In the genomic region with DNA sequence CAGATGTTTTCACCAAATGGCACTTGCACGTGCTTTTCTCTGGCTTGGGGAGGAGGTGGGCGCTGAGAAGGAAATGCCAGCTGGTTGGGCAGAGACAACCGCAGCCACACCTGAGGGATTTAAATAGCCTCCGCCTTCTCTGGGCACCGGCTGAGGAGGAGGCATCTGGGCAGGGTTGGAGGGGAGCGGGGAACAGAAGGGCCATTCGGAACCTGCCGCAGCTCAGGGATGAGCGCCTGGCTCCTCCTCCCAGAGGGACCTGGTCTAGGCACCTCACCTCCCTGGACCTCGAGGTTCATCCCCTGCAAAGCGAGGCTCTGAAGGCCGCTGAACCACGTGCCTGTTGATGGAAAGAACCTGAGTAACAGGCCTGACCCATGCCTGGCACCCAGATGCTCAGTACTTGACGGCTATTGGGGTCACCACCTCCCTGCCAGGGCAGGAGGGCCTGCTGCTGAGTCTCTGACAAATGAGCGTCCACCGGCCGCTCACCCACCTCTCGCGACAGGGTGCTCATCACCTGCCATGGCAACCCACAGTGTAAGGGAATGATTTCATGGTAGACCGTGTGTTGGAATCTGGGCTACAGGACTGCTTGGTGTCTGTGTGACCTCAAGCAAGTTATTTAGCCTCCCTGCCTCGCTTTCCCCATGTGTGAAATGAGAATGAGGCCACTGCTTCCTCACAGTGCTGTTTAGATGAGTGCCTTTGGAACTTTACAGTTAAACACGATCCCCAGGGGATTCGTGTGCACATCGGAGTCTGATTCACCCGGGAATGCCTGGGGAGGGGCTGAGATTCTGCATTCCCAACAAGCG, we compare ENCODE assay signal across 24 cellular contexts. TPM values are rescaled to one million over a fixed set of nuclear protein-coding genes. Genes with fewer than 3 reads are reported as not detected.
DNase-seq lines count a peak whose midpoint lies in the region; ATAC-seq and TF ChIP-seq lines count a peak whose summit lies in the region.
"Had no signal": no experiment of that assay in that cellular context is flagged by ENCODE, and none has a peak within 500 bp of the region (broad histone marks: within the 10 kb centered on the region; RNA-seq: fewer than 3 reads in every experiment).

No MANE protein-coding gene starts in this region.

- no peaks in the 10 kb centered on the region for H3K79me2 ChIP-seq in OCI-LY7 (ENCODE audit: insufficient read depth, low read depth, low read length)

- H3K36me3 ChIP-seq in heart right ventricle (no peaks in the 10 kb centered on the region), OCI-LY7 (ENCODE audit: insufficient read depth, low read length) (no peaks in the 10 kb centered on the region), lower lobe of right lung (no peaks in the 10 kb centered on the region)
- H3K36me3 ChIP-seq: right atrium auricular region had no signal

- POLR2A ChIA-PET in OCI-LY7 (lab: Charles Lee): interaction anchor here (0.7 kb wide), 1 partner anchor 45 kb away, joined by 3 read pairs; no protein-coding TSS in a partner anchor

- H3K9me3 Mint-ChIP-seq in activated naive CD4-positive, alpha-beta T cell treated with anti-CD3 and anti-CD28 coated beads for 36 hours: no peaks in the 10 kb centered on the region
- H3K9me3 Mint-ChIP-seq: activated B cell treated with CpG ODN at 0.5 μM for 24 hours; activated naive CD8-positive, alpha-beta T cell treated with anti-CD3 and anti-CD28 coated beads, Interleukin-2, amount 10 ng/mL, durations not matched to agents 7 days and 5 days; CD8-positive, alpha-beta memory T cell; stimulated activated naive CD8-positive, alpha-beta T cell treated with anti-CD3 and anti-CD28 coated beads, Interleukin-15, Interleukin-2, amounts not matched to agents 100 ng/mL and 50 ng/mL, for 24 hours; T-helper 2 cell treated with Interferon-gamma antibody and Interleukin-4, amounts not matched to agents 5 μg/mL and 100 μg/mL, for 36 hours had no signal

- H3K4me1 Mint-ChIP-seq in activated naive CD4-positive, alpha-beta T cell treated with anti-CD3 and anti-CD28 coated beads for 36 hours (ENCODE audit: low read depth): peaks cover 13% of the 10 kb centered on the region

- H3K27ac ChIP-seq in right cardiac atrium (ENCODE audit: low read length) (no peak overlapping the region), heart right ventricle (no peak overlapping the region), OCI-LY7 (ENCODE audit: low read depth, low read length, poor library complexity, severe bottlenecking) (no peak overlapping the region), lower lobe of right lung (no peak overlapping the region)
- H3K27ac ChIP-seq: right atrium auricular region had no signal

- H3K4me2 ChIP-seq in OCI-LY7 (ENCODE audit: low read length): no peak overlapping the region; the same call in 1 of the 2 replicates

- H2AFZ ChIP-seq in OCI-LY7 (ENCODE audit: low read length): no peak overlapping the region

- BruUV-seq in OCI-LY7 (replicated peaks; lab: Mats Ljungman, UMichigan): no TSS peak

- H3K4me3 Mint-ChIP-seq in activated naive CD4-positive, alpha-beta T cell treated with anti-CD3 and anti-CD28 coated beads for 36 hours: no peak overlapping the region
- H3K4me3 Mint-ChIP-seq: activated naive CD8-positive, alpha-beta T cell treated with anti-CD3 and anti-CD28 coated beads, Interleukin-2, amount 10 ng/mL, durations not matched to agents 7 days and 5 days had no signal

- H3K4me1 ChIP-seq in right cardiac atrium (ENCODE audit: control insufficient read depth, insufficient read depth, low read length) (peaks cover 2% of the 10 kb centered on the region), heart right ventricle (peaks cover 3 to 48% (median 35%) of the 10 kb centered on the region in 9 donors), OCI-LY7 (ENCODE audit: insufficient read depth, low read length, poor library complexity, severe bottlenecking) (peaks cover 33% of the 10 kb centered on the region), lower lobe of right lung (peaks cover 23% of the 10 kb centered on the region)

- intact Hi-C loops in right cardiac atrium (cut with DNase I): loop anchor here in 1 of 4 donors (10.0 kb wide), 1 partner anchor 51 kb away; no protein-coding TSS in a partner anchor
- intact Hi-C loops in heart right ventricle (cut with DNase I): loop anchor here in 4 of 10 donors (5.0 kb wide), 3 partner anchors 36 to 49 kb away; partner anchors contain the start of gene DDX17 (in 1 of the 4)
- intact Hi-C loops in OCI-LY7 (cut with micrococcal nuclease; ENCODE audit: unreplicated experiment): no loop called here
- intact Hi-C loops in lower lobe of right lung (cut with DNase I): no loop called here
- intact Hi-C loops in activated naive CD4-positive, alpha-beta T cell treated with anti-CD3 and anti-CD28 coated beads for 36 hours (cut with micrococcal nuclease): no loop called here

- H3K36me3 Mint-ChIP-seq in activated naive CD4-positive, alpha-beta T cell treated with anti-CD3 and anti-CD28 coated beads for 36 hours (ENCODE audit: low read depth): no peaks in the 10 kb centered on the region
- H3K36me3 Mint-ChIP-seq: activated naive CD8-positive, alpha-beta T cell treated with anti-CD3 and anti-CD28 coated beads, Interleukin-2, amount 10 ng/mL, durations not matched to agents 7 days and 5 days; brain; CD8-positive, alpha-beta memory T cell had no signal

- no peak overlapping the region for H3K27ac Mint-ChIP-seq in activated naive CD4-positive, alpha-beta T cell treated with anti-CD3 and anti-CD28 coated beads for 36 hours
- H3K27ac Mint-ChIP-seq: activated B cell treated with CpG ODN at 0.5 μM for 24 hours; stimulated activated naive CD8-positive, alpha-beta T cell treated with anti-CD3 and anti-CD28 coated beads, Interleukin-15, Interleukin-2, amounts not matched to agents 100 ng/mL and 50 ng/mL, for 24 hours; T-helper 2 cell treated with Interferon-gamma antibody and Interleukin-4, amounts not matched to agents 5 μg/mL and 100 μg/mL, for 36 hours had no signal

- no peaks in the 10 kb centered on the region for H4K20me1 ChIP-seq in OCI-LY7 (ENCODE audit: insufficient read depth, low read length)

- H3K27me3 ChIP-seq in right cardiac atrium (ENCODE audit: control insufficient read depth, insufficient read depth) (no peaks in the 10 kb centered on the region), heart right ventricle (peaks cover 0 to 81% (median 0%) of the 10 kb centered on the region in 7 donors), lower lobe of right lung (ENCODE audit: low read depth) (peaks cover 33% of the 10 kb centered on the region)
- H3K27me3 ChIP-seq: right atrium auricular region had no signal

- ATAC-seq in right cardiac atrium (no peak), heart right ventricle (no peak), lower lobe of right lung (no peak)

- H3K9me2 ChIP-seq in OCI-LY7 (ENCODE audit: insufficient read depth, low read length): no peaks in the 10 kb centered on the region

- 81% methylated on average over 26 of the region's 26 CpGs for WGBS in right cardiac atrium
- whole genome bisulfite sequencing in heart right ventricle, 2 donors: 81 to 83% methylated on average over 26 of the region's 26 CpGs

- no peak overlapping the region for H3K4me3 ChIP-seq in right cardiac atrium (ENCODE audit: low read length)
- H3K4me3 ChIP-seq in heart right ventricle: no peak overlapping the region
- H3K4me3 ChIP-seq in OCI-LY7 (ENCODE audit: low read depth, low read length, poor library complexity, severe bottlenecking): no peak overlapping the region
- no peak overlapping the region for H3K4me3 ChIP-seq in lower lobe of right lung
- H3K4me3 ChIP-seq: right atrium auricular region had no signal

- peak in 2 of 3 donors; percentile 35 to 41 for DNase-seq in right cardiac atrium
- no peak for DNase-seq in heart right ventricle
- DNase-seq in OCI-LY7 (ENCODE audit: low spot score): peak; percentile 48
- peak; percentile 37 for DNase-seq in lower lobe of right lung
- no peak for DNase-seq in activated CD4-positive, alpha-beta T cell treated with anti-CD3 and anti-CD28 coated beads, Interleukin-2, amount 50 U/mL, for 4 hours
- DNase-seq in COR-L47 (lab: John Stamatoyannopoulos, UW): no peak
- no peak for DNase-seq in activated naive CD4-positive, alpha-beta T cell treated with anti-CD3 and anti-CD28 coated beads for 36 hours
- DNase-seq in NCI-H774 (lab: John Stamatoyannopoulos, UW): no peak
- DNase-seq: activated B cell treated with CpG ODN at 0.5 μM for 24 hours; activated naive CD8-positive, alpha-beta T cell treated with anti-CD3 and anti-CD28 coated beads, Interleukin-2, amount 10 ng/mL, durations not matched to agents 7 days and 5 days; CD8-positive, alpha-beta memory T cell; cortex of kidney; foreskin melanocyte; kidney glomerular epithelial cell; NCI-H1436 treated with DMSO at 0.1 percent for 48 hours; NCI-H446; nucleus accumbens; trophoblast cell had no signal

- TF ChIP-seq CTCF in heart right ventricle (IDR thresholded peaks at IDR 0.05): no peak
- TF ChIP-seq CTCF in OCI-LY7 (conservative IDR thresholded peaks at IDR 0.05; ENCODE audit: low read length): no peak
- TF ChIP-seq CTCF in lower lobe of right lung (IDR thresholded peaks at IDR 0.05): no peak

- no peaks in the 10 kb centered on the region for H3K9me3 ChIP-seq in right cardiac atrium (ENCODE audit: control insufficient read depth, low read length)
- H3K9me3 ChIP-seq in heart right ventricle: no peaks in the 10 kb centered on the region
- H3K9me3 ChIP-seq in OCI-LY7 (ENCODE audit: low read length): no peaks in the 10 kb centered on the region
- H3K9me3 ChIP-seq in lower lobe of right lung: no peaks in the 10 kb centered on the region
- H3K9me3 ChIP-seq: right atrium auricular region had no signal

- CTCF ChIA-PET in OCI-LY7 (lab: Charles Lee; ENCODE audit: unreplicated experiment): no interaction called here
- CTCF ChIA-PET in activated naive CD4-positive, alpha-beta T cell treated with anti-CD3 and anti-CD28 coated beads for 36 hours (lab: Charles Lee): no interaction called here

- H3K27me3 Mint-ChIP-seq in activated naive CD4-positive, alpha-beta T cell treated with anti-CD3 and anti-CD28 coated beads for 36 hours (ENCODE audit: low read depth): peaks cover 63% of the 10 kb centered on the region

RNA-seq across cellular contexts. Expression of gene KDELR3, which starts 2.0 kb away (rescaled TPM):
- total RNA-seq in right cardiac atrium (1 to 10 TPM; 5.0 to 8.3 (median 7.4) TPM), heart right ventricle (10 to 100 TPM in 3 of 10 donors, 1 to 10 TPM in 7; 3.4 to 12.9 (median 7.9) TPM), OCI-LY7 (2022) (not detected in 2 replicates), lower lobe of right lung (8.3 TPM)
- polyA plus RNA-seq in right cardiac atrium (7.9 TPM), heart right ventricle (10 to 100 TPM in 1 of 2 donors, 1 to 10 TPM in 1; 9.4 to 11.5 TPM)
- total RNA-seq in OCI-LY7 (2014; rRNA removed; shearing (Covaris generic)): not detected in 2 replicates
- total RNA-seq in activated naive CD4-positive, alpha-beta T cell treated with anti-CD3 and anti-CD28 coated beads for 36 hours: under 1 TPM; 0.57 to 0.77 TPM
- total RNA-seq: activated B cell treated with CpG ODN at 0.5 μM for 24 hours had no signal

RNA-seq across cellular contexts. Expression of gene KCNJ4, which starts 10.9 kb away (rescaled TPM):
- total RNA-seq in right cardiac atrium: 10 to 100 TPM; 15.7 to 40.5 (median 31.3) TPM
- polyA plus RNA-seq in right cardiac atrium: 40.4 TPM
- 10 to 100 TPM in 9 of 10 donors, 1 to 10 TPM in 1; 4.9 to 93.3 (median 43.9) TPM for total RNA-seq in heart right ventricle
- polyA plus RNA-seq in heart right ventricle: 10 to 100 TPM in 1 of 2 donors, 1 to 10 TPM in 1; 7.6 to 19.5 TPM
- total RNA-seq in OCI-LY7 (2014; rRNA removed; shearing (Covaris generic)): not detected in 2 replicates
- total RNA-seq in OCI-LY7 (2022): not detected in 2 replicates
- not detected for total RNA-seq in lower lobe of right lung
- total RNA-seq in activated naive CD4-positive, alpha-beta T cell treated with anti-CD3 and anti-CD28 coated beads for 36 hours: not detected
- total RNA-seq: activated B cell treated with CpG ODN at 0.5 μM for 24 hours; activated CD8-positive, alpha-beta memory T cell treated with anti-CD3 and anti-CD28 coated beads for 36 hours; activated naive CD8-positive, alpha-beta T cell treated with anti-CD3 and anti-CD28 coated beads, Interleukin-2, amount 10 ng/mL, durations not matched to agents 7 days and 5 days; CD8-positive, alpha-beta memory T cell had no signal
- polyA plus RNA-seq: AG04450; CD8-positive, alpha-beta memory T cell had no signal

RNA-seq across cellular contexts. Expression of gene DDX17, which starts 40.2 kb away (rescaled TPM):
- total RNA-seq in right cardiac atrium (100 to 1,000 TPM; 216 to 253 (median 238) TPM), heart right ventricle (100 to 1,000 TPM; 156 to 236 (median 169) TPM), OCI-LY7 (2022) (505 and 508 TPM in 2 replicates), lower lobe of right lung (457 TPM)
- polyA plus RNA-seq in right cardiac atrium (134 TPM), heart right ventricle (100 to 1,000 TPM in 1 of 2 donors, 10 to 100 TPM in 1; 76.2 to 241 TPM)
- total RNA-seq in OCI-LY7 (2014; rRNA removed; shearing (Covaris generic)): 626 and 667 TPM in 2 replicates
- total RNA-seq in activated naive CD4-positive, alpha-beta T cell treated with anti-CD3 and anti-CD28 coated beads for 36 hours: 100 to 1,000 TPM; 319 to 341 TPM

Comparison
In these comparisons a context has a peak if more than half of its experiments do, and no peak if none do; other contexts are left out.
1. DNase-seq: peak in right cardiac atrium (2 of 3), OCI-LY7 (single experiment) and lower lobe of right lung (single experiment); none in heart right ventricle (0 of 2), activated CD4-positive, alpha-beta T cell treated with anti-CD3 and anti-CD28 coated beads, Interleukin-2, amount 50 U/mL, for 4 hours (0 of 2), COR-L47 (single experiment), activated naive CD4-positive, alpha-beta T cell treated with anti-CD3 and anti-CD28 coated beads for 36 hours (single experiment) and NCI-H774 (single experiment).